Comparison of ENCODE assay signal across 9 cellular contexts in genomic region chr14:55438066-55438683, GRCh38. TPM values are rescaled to one million over a fixed set of nuclear protein-coding genes. Genes with fewer than 3 reads are reported as not detected.
DNase-seq lines count a peak whose midpoint lies in the region; ATAC-seq and TF ChIP-seq lines count a peak whose summit lies in the region.
"Had no signal": no experiment of that assay in that cellular context is flagged by ENCODE, and none has a peak within 500 bp of the region (broad histone marks: within the 10 kb centered on the region; RNA-seq: fewer than 3 reads in every experiment).

No MANE protein-coding gene starts in this region.

- H3K27me3 Mint-ChIP-seq in activated CD8-positive, alpha-beta memory T cell treated with anti-CD3 and anti-CD28 coated beads, Interleukin-2, amount 10 ng/mL, durations not matched to agents 7 days and 5 days, result peaks cover 5% of the 10 kb centered on the region

- H3K4me1 Mint-ChIP-seq in activated CD8-positive, alpha-beta memory T cell treated with anti-CD3 and anti-CD28 coated beads, Interleukin-2, amount 10 ng/mL, durations not matched to agents 7 days and 5 days, result peaks cover 17% of the 10 kb centered on the region
- peaks cover 15% of the 10 kb centered on the region for H3K4me1 Mint-ChIP-seq in stimulated activated effector memory CD8-positive, alpha-beta T cell treated with anti-CD3 and anti-CD28 coated beads, Interleukin-12 subunit alpha, Interleukin-12 subunit beta, amount 100 ng/mL, for 72 hours

- H3K27ac Mint-ChIP-seq in activated CD8-positive, alpha-beta memory T cell treated with anti-CD3 and anti-CD28 coated beads, Interleukin-2, amount 10 ng/mL, durations not matched to agents 7 days and 5 days, result no peak overlapping the region
- H3K27ac Mint-ChIP-seq in stimulated activated effector memory CD8-positive, alpha-beta T cell treated with anti-CD3 and anti-CD28 coated beads, Interleukin-12 subunit alpha, Interleukin-12 subunit beta, amount 100 ng/mL, for 72 hours, result no peak overlapping the region
- H3K27ac Mint-ChIP-seq: activated T-cell treated with anti-CD3 and anti-CD28 coated beads, Interleukin-2, amount 50 U/mL, for 72 hours had no signal

- H3K4me3 ChIP-seq in NB4 (ENCODE audit: low read depth, low read length), result no peak overlapping the region

- H3K4me1 ChIP-seq in foreskin keratinocyte, result no peaks in the 10 kb centered on the region

- CTCF ChIA-PET in activated CD8-positive, alpha-beta memory T cell treated with anti-CD3 and anti-CD28 coated beads, Interleukin-2, amount 10 ng/mL, durations not matched to agents 7 days and 5 days (lab: Charles Lee), result no interaction called here

- no peaks in the 10 kb centered on the region for H3K36me3 Mint-ChIP-seq in activated CD8-positive, alpha-beta memory T cell treated with anti-CD3 and anti-CD28 coated beads, Interleukin-2, amount 10 ng/mL, durations not matched to agents 7 days and 5 days
- H3K36me3 Mint-ChIP-seq in stimulated activated effector memory CD8-positive, alpha-beta T cell treated with anti-CD3 and anti-CD28 coated beads, Interleukin-12 subunit alpha, Interleukin-12 subunit beta, amount 100 ng/mL, for 72 hours, result no peaks in the 10 kb centered on the region

- DNase-seq in activated CD8-positive, alpha-beta memory T cell treated with anti-CD3 and anti-CD28 coated beads, Interleukin-2, amount 10 ng/mL, durations not matched to agents 7 days and 5 days, result no peak
- no peak for DNase-seq in activated CD8-positive, alpha-beta memory T cell treated with anti-CD3 and anti-CD28 coated beads, Interleukin-2, amount 50 U/mL, for 4 hours
- peak; percentile 49 for DNase-seq in NB4 (ENCODE audit: low read depth)
- DNase-seq in SK-N-DZ (ENCODE audit: low spot score), result peak; percentile 51
- DNase-seq in foreskin keratinocyte, result peak in 1 of 2 donors; percentile 45
- no peak for DNase-seq in stimulated activated effector memory CD8-positive, alpha-beta T cell treated with anti-CD3 and anti-CD28 coated beads, Interleukin-12 subunit alpha, Interleukin-12 subunit beta, amount 100 ng/mL, for 72 hours (ENCODE audit: low spot score in 2 of 2)

- no peaks in the 10 kb centered on the region for H3K27me3 ChIP-seq in foreskin keratinocyte

- ATAC-seq in activated CD8-positive, alpha-beta memory T cell treated with anti-CD3 and anti-CD28 coated beads, Interleukin-2, amount 10 ng/mL, durations not matched to agents 7 days and 5 days, result peak; percentile 33
- ATAC-seq in foreskin keratinocyte, result peak; percentile 84
- peak; percentile 43 for ATAC-seq in stimulated activated effector memory CD8-positive, alpha-beta T cell treated with anti-CD3 and anti-CD28 coated beads, Interleukin-12 subunit alpha, Interleukin-12 subunit beta, amount 100 ng/mL, for 72 hours
- no peak for ATAC-seq in HG03342 (IDR thresholded peaks at IDR 0.05; ENCODE audit: unreplicated experiment)
- no peak for ATAC-seq in GM21737 (IDR thresholded peaks at IDR 0.05; ENCODE audit: unreplicated experiment)
- ATAC-seq: activated T-cell treated with anti-CD3 and anti-CD28 coated beads, Interleukin-2, amount 50 U/mL, for 72 hours had no signal

- no peak for TF ChIP-seq CTCF in NB4 (IDR thresholded peaks at IDR 0.05; ENCODE audit: low read depth, low read length)
- TF ChIP-seq CTCF in foreskin keratinocyte (conservative IDR thresholded peaks at IDR 0.05), result peak; percentile 81

- H3K27ac ChIP-seq in foreskin keratinocyte, result no peak overlapping the region

- no peaks in the 10 kb centered on the region for H3K9me3 Mint-ChIP-seq in activated CD8-positive, alpha-beta memory T cell treated with anti-CD3 and anti-CD28 coated beads, Interleukin-2, amount 10 ng/mL, durations not matched to agents 7 days and 5 days (ENCODE audit: low read depth)
- H3K9me3 Mint-ChIP-seq in stimulated activated effector memory CD8-positive, alpha-beta T cell treated with anti-CD3 and anti-CD28 coated beads, Interleukin-12 subunit alpha, Interleukin-12 subunit beta, amount 100 ng/mL, for 72 hours, result no peaks in the 10 kb centered on the region
- H3K9me3 Mint-ChIP-seq: activated T-cell treated with anti-CD3 and anti-CD28 coated beads, Interleukin-2, amount 50 U/mL, for 72 hours had no signal

- H3K4me3 Mint-ChIP-seq in activated CD8-positive, alpha-beta memory T cell treated with anti-CD3 and anti-CD28 coated beads, Interleukin-2, amount 10 ng/mL, durations not matched to agents 7 days and 5 days, result no peak overlapping the region
- H3K4me3 Mint-ChIP-seq in stimulated activated effector memory CD8-positive, alpha-beta T cell treated with anti-CD3 and anti-CD28 coated beads, Interleukin-12 subunit alpha, Interleukin-12 subunit beta, amount 100 ng/mL, for 72 hours, result no peak overlapping the region
- H3K4me3 Mint-ChIP-seq: activated T-cell treated with anti-CD3 and anti-CD28 coated beads, Interleukin-2, amount 50 U/mL, for 72 hours had no signal

- no peak for TF ChIP-seq POLR2A in NB4 (IDR thresholded peaks at IDR 0.05; ENCODE audit: extremely low read depth, insufficient read length)

RNA-seq across cellular contexts. Expression of gene TBPL2, which starts 2.2 kb away (rescaled TPM):
- not detected for total RNA-seq in activated CD8-positive, alpha-beta memory T cell treated with anti-CD3 and anti-CD28 coated beads, Interleukin-2, amount 10 ng/mL, durations not matched to agents 7 days and 5 days
- polyA plus RNA-seq in SK-N-DZ (2014; cell fraction: cytosol; rRNA removed), result 0.06 TPM in 1 of 2 replicates, not detected in the other
- not detected in 2 replicates for polyA plus RNA-seq in SK-N-DZ (2014; cell fraction: nucleus; rRNA removed)
- total RNA-seq in foreskin keratinocyte, result not detected in 2 replicates
- not detected in 2 replicates for polyA plus RNA-seq in foreskin keratinocyte
- total RNA-seq: activated T-cell treated with anti-CD3 and anti-CD28 coated beads, Interleukin-2, amount 50 U/mL, for 72 hours had no signal

RNA-seq across cellular contexts. Expression of gene ATG14, which starts 26.5 kb away (rescaled TPM):
- total RNA-seq in activated CD8-positive, alpha-beta memory T cell treated with anti-CD3 and anti-CD28 coated beads, Interleukin-2, amount 10 ng/mL, durations not matched to agents 7 days and 5 days, result 1 to 10 TPM; 4.3 to 4.8 TPM
- 4.4 and 7.7 TPM in 2 replicates for polyA plus RNA-seq in SK-N-DZ (2014; cell fraction: cytosol; rRNA removed)
- polyA plus RNA-seq in SK-N-DZ (2014; cell fraction: nucleus; rRNA removed), result 14.0 and 18.1 TPM in 2 replicates
- total RNA-seq in foreskin keratinocyte, result 6.3 and 7.8 TPM in 2 replicates
- polyA plus RNA-seq in foreskin keratinocyte, result 2.0 and 2.3 TPM in 2 replicates

Comparison
In these comparisons a context has a peak if more than half of its experiments do, and no peak if none do; other contexts are left out.
1. ATAC-seq: peak in activated CD8-positive, alpha-beta memory T cell treated with anti-CD3 and anti-CD28 coated beads, Interleukin-2, amount 10 ng/mL, durations not matched to agents 7 days and 5 days (single experiment), foreskin keratinocyte (single experiment) and stimulated activated effector memory CD8-positive, alpha-beta T cell treated with anti-CD3 and anti-CD28 coated beads, Interleukin-12 subunit alpha, Interleukin-12 subunit beta, amount 100 ng/mL, for 72 hours (single experiment); none in HG03342 (single experiment) and GM21737 (single experiment).
2. DNase-seq: peak in NB4 (single experiment) and SK-N-DZ (single experiment); none in activated CD8-positive, alpha-beta memory T cell treated with anti-CD3 and anti-CD28 coated beads, Interleukin-2, amount 10 ng/mL, durations not matched to agents 7 days and 5 days (single experiment), activated CD8-positive, alpha-beta memory T cell treated with anti-CD3 and anti-CD28 coated beads, Interleukin-2, amount 50 U/mL, for 4 hours (single experiment) and stimulated activated effector memory CD8-positive, alpha-beta T cell treated with anti-CD3 and anti-CD28 coated beads, Interleukin-12 subunit alpha, Interleukin-12 subunit beta, amount 100 ng/mL, for 72 hours (0 of 2).